15 cellular contexts compared by ENCODE assay signal in genomic region chr12:53952335-53952694, GRCh38. TPM values are rescaled to one million over a fixed set of nuclear protein-coding genes. Genes with fewer than 3 reads are reported as not detected.
DNase-seq lines count a peak whose midpoint lies in the region; ATAC-seq and TF ChIP-seq lines count a peak whose summit lies in the region.
"Had no signal": no experiment of that assay in that cellular context is flagged by ENCODE, and none has a peak within 500 bp of the region (broad histone marks: within the 10 kb centered on the region; RNA-seq: fewer than 3 reads in every experiment).

No MANE protein-coding gene starts in this region.

- no peak overlapping the region for H3K27ac ChIP-seq in HCT116 (ENCODE audit: low read depth, low read length)
- no peak overlapping the region for H3K27ac ChIP-seq in endodermal cell (ENCODE audit: low read depth, low read length)
- H3K27ac ChIP-seq in vagina, result no peak overlapping the region

- H3K79me2 ChIP-seq in HCT116 (ENCODE audit: insufficient read depth, low read length), result no peaks in the 10 kb centered on the region

- H3K9ac ChIP-seq in HCT116 (ENCODE audit: low read length) (no peak overlapping the region), endodermal cell (ENCODE audit: extremely low read depth, low read length, poor library complexity, severe bottlenecking) (no peak overlapping the region)

- CTCF ChIA-PET in HCT116 (lab: Charles Lee), result interaction anchor here (0.7 kb wide), 1 partner anchor 250 kb away, joined by 3 read pairs; no protein-coding TSS in a partner anchor

- ATAC-seq in HCT116, result no peak
- ATAC-seq in activated T-helper 17 cell treated with anti-CD3 and anti-CD28 coated beads, Interleukin-2, amount 50 U/mL, for 72 hours (replicated peaks), result no peak

- H3K27me3 ChIP-seq in HCT116 (ENCODE audit: insufficient read depth, low read length) (no peaks in the 10 kb centered on the region), endodermal cell (ENCODE audit: control insufficient read depth, insufficient read depth, low read length, poor library complexity, severe bottlenecking) (peaks cover 100% of the 10 kb centered on the region), vagina (peaks cover 33% of the 10 kb centered on the region)
- H3K27me3 ChIP-seq: MG63 had no signal

- peaks cover 2% of the 10 kb centered on the region for H3K9me3 Mint-ChIP-seq in endodermal cell
- H3K9me3 Mint-ChIP-seq in osteocyte (ENCODE audit: unreplicated experiment), result no peaks in the 10 kb centered on the region
- no peaks in the 10 kb centered on the region for H3K9me3 Mint-ChIP-seq in activated T-helper 17 cell treated with anti-CD3 and anti-CD28 coated beads, Interleukin-2, amount 50 U/mL, for 72 hours
- H3K9me3 Mint-ChIP-seq: dendritic cell treated with granulocyte-macrophage colony-stimulating factor and Interleukin-4, amounts not matched to agents 40 ng/mL and 50 ng/mL, for 4 days; stimulated activated naive CD8-positive, alpha-beta T cell treated with anti-CD3 and anti-CD28 coated beads, Interleukin-15, Interleukin-2, amounts not matched to agents 100 ng/mL and 50 ng/mL, for 24 hours had no signal

- H3K4me3 Mint-ChIP-seq in endodermal cell (no peak overlapping the region), osteocyte (ENCODE audit: unreplicated experiment) (no peak overlapping the region)
- no peak overlapping the region for H3K4me3 Mint-ChIP-seq in activated T-helper 17 cell treated with anti-CD3 and anti-CD28 coated beads, Interleukin-2, amount 50 U/mL, for 72 hours
- H3K4me3 Mint-ChIP-seq: dendritic cell treated with granulocyte-macrophage colony-stimulating factor and Interleukin-4, amounts not matched to agents 40 ng/mL and 50 ng/mL, for 4 days; stimulated activated naive CD8-positive, alpha-beta T cell treated with anti-CD3 and anti-CD28 coated beads, Interleukin-15, Interleukin-2, amounts not matched to agents 100 ng/mL and 50 ng/mL, for 24 hours had no signal

- H3K4me1 ChIP-seq in HCT116 (ENCODE audit: control insufficient read depth in 1 of 2, insufficient read depth in 2 of 2, low read length in 2 of 2), result peaks cover 12 to 15% of the 10 kb centered on the region in 2 experiments
- H3K4me1 ChIP-seq in endodermal cell (ENCODE audit: control insufficient read depth, insufficient read depth, low read length), result no peaks in the 10 kb centered on the region
- H3K4me1 ChIP-seq in vagina, result peaks cover 13% of the 10 kb centered on the region
- H3K4me1 ChIP-seq: BE2C had no signal

- peak overlapping the region; percentile 99 for H2AFZ ChIP-seq in HCT116 (ENCODE audit: low read depth, low read length, poor library complexity, severe bottlenecking)

- TF ChIP-seq POLR2A in HCT116 (IDR thresholded peaks at IDR 0.05; ENCODE audit: borderline replicate concordance, extremely low read depth, insufficient read depth, insufficient read length) (no peak), vagina (IDR thresholded peaks at IDR 0.05) (no peak)

- H3K36me3 ChIP-seq in HCT116 (ENCODE audit: control insufficient read depth in 1 of 2, insufficient read depth in 2 of 2, low read length in 2 of 2) (no peaks in the 10 kb centered on the region), endodermal cell (ENCODE audit: control insufficient read depth, insufficient read depth, low read length) (no peaks in the 10 kb centered on the region), vagina (no peaks in the 10 kb centered on the region)
- H3K36me3 ChIP-seq: BE2C, MG63 had no signal

- POLR2A ChIA-PET in HCT116 (lab: Charles Lee), result no interaction called here

- TF ChIP-seq RAD21 in HCT116 (IDR thresholded peaks at IDR 0.05; ENCODE audit: low read depth), result no peak

- H3K4me3 ChIP-seq in HCT116 (replicated peaks in 1 of 2; ENCODE audit: low read depth in 1 of 2, low read length in 2 of 2) (no peak overlapping the region), endodermal cell (ENCODE audit: low read length) (no peak overlapping the region), vagina (no peak overlapping the region)
- H3K4me3 ChIP-seq: MG63 had no signal

- no peaks in the 10 kb centered on the region for H3K36me3 Mint-ChIP-seq in endodermal cell (ENCODE audit: low read depth)
- H3K36me3 Mint-ChIP-seq in osteocyte (ENCODE audit: unreplicated experiment), result no peaks in the 10 kb centered on the region
- peaks cover 6% of the 10 kb centered on the region for H3K36me3 Mint-ChIP-seq in activated T-helper 17 cell treated with anti-CD3 and anti-CD28 coated beads, Interleukin-2, amount 50 U/mL, for 72 hours (ENCODE audit: low read depth)

- DNase-seq in AG08395 (ENCODE audit: low spot score), result peak; percentile 26
- DNase-seq in HCT116 (ENCODE audit: low read depth, low spot score), result no peak
- DNase-seq in endodermal cell, result peak; percentile 78
- DNase-seq in osteocyte (ENCODE audit: extremely low spot score, unreplicated experiment), result no peak
- no peak for DNase-seq in vagina (ENCODE audit: extremely low spot score in 2 of 2)
- DNase-seq: amygdala, BE2C, DMS79, MG63, NCI-H2081, Right ventricle myocardium superior had no signal

- RAD21 ChIA-PET in HCT116 (lab: Charles Lee; ENCODE audit: low non-redundant PET in 1 of 2, low total read pairs in 2 of 2, uncharacterized antibody in 2 of 2, unreplicated experiment in 2 of 2), result no interaction called here

- H4K20me1 ChIP-seq in HCT116 (ENCODE audit: insufficient read depth), result no peaks in the 10 kb centered on the region

- H3K27ac Mint-ChIP-seq in endodermal cell (no peak overlapping the region), osteocyte (ENCODE audit: unreplicated experiment) (no peak overlapping the region)
- H3K27ac Mint-ChIP-seq in activated T-helper 17 cell treated with anti-CD3 and anti-CD28 coated beads, Interleukin-2, amount 50 U/mL, for 72 hours, result no peak overlapping the region
- H3K27ac Mint-ChIP-seq: dendritic cell treated with granulocyte-macrophage colony-stimulating factor and Interleukin-4, amounts not matched to agents 40 ng/mL and 50 ng/mL, for 4 days; stimulated activated naive CD8-positive, alpha-beta T cell treated with anti-CD3 and anti-CD28 coated beads, Interleukin-15, Interleukin-2, amounts not matched to agents 100 ng/mL and 50 ng/mL, for 24 hours had no signal

- intact Hi-C loops in HCT116 (cut with micrococcal nuclease), result no loop called here
- intact Hi-C loops in vagina (cut with DNase I), result no loop called here

- whole genome bisulfite sequencing in endodermal cell (ENCODE audit: insufficient coverage in 1 of 2, insufficient read length in 1 of 2), 2 experiments, result 0 to 8% methylated on average over 3 to 13 of the region's 13 CpGs

- TF ChIP-seq CTCF in HCT116 (IDR thresholded peaks at IDR 0.05 in 2 of 3, conservative IDR thresholded peaks at IDR 0.05 in 1 of 3; ENCODE audit: borderline replicate concordance in 1 of 3, insufficient read depth in 1 of 3, low read depth in 2 of 3, low read length in 2 of 3) (no peak), endodermal cell (conservative IDR thresholded peaks at IDR 0.05) (peak; percentile 51), osteocyte (IDR thresholded peaks at IDR 0.05) (no peak), vagina (IDR thresholded peaks at IDR 0.05) (no peak)

- H3K9me2 ChIP-seq in HCT116 (ENCODE audit: insufficient read depth), result no peaks in the 10 kb centered on the region

- H3K27me3 Mint-ChIP-seq in endodermal cell (ENCODE audit: insufficient read depth) (peaks cover 99% of the 10 kb centered on the region), osteocyte (ENCODE audit: unreplicated experiment) (peaks cover 93% of the 10 kb centered on the region)
- H3K27me3 Mint-ChIP-seq in activated T-helper 17 cell treated with anti-CD3 and anti-CD28 coated beads, Interleukin-2, amount 50 U/mL, for 72 hours, result peaks cover 77% of the 10 kb centered on the region

- no TSS peak for BruUV-seq in HCT116 (replicated peaks; lab: Mats Ljungman, UMichigan)

- H3K4me2 ChIP-seq in HCT116 (ENCODE audit: low read length), result peak overlapping the region; percentile 82; the same call in 1 of the 2 replicates

- H3K4me1 Mint-ChIP-seq in endodermal cell, result no peaks in the 10 kb centered on the region
- H3K4me1 Mint-ChIP-seq in osteocyte (ENCODE audit: unreplicated experiment), result peaks cover 8% of the 10 kb centered on the region
- peaks cover 6% of the 10 kb centered on the region for H3K4me1 Mint-ChIP-seq in activated T-helper 17 cell treated with anti-CD3 and anti-CD28 coated beads, Interleukin-2, amount 50 U/mL, for 72 hours

- no peaks in the 10 kb centered on the region for H3K9me3 ChIP-seq in HCT116 (ENCODE audit: control insufficient read depth in 1 of 2, insufficient read depth in 1 of 2, low read depth in 1 of 2, low read length in 2 of 2)
- peaks cover 23% of the 10 kb centered on the region for H3K9me3 ChIP-seq in endodermal cell (ENCODE audit: control insufficient read depth, low read length)
- H3K9me3 ChIP-seq in vagina, result no peaks in the 10 kb centered on the region
- H3K9me3 ChIP-seq: BE2C, MG63 had no signal

RNA-seq across cellular contexts. Expression of gene HOXC12, which starts 2.4 kb away (rescaled TPM):
- total RNA-seq in HCT116 (2021; ENCODE audit: unreplicated experiment), result not detected
- polyA plus RNA-seq in HCT116 (2012), result not detected in 2 replicates
- total RNA-seq in endodermal cell, result not detected
- 0.82 TPM for polyA plus RNA-seq in endodermal cell (2013, experiment 1 of 2)
- 0.46 TPM for polyA plus RNA-seq in endodermal cell (2013, experiment 2 of 2)
- total RNA-seq in osteocyte, result not detected in 2 replicates
- not detected for total RNA-seq in activated T-helper 17 cell treated with anti-CD3 and anti-CD28 coated beads, Interleukin-2, amount 50 U/mL, for 72 hours
- not detected for total RNA-seq in vagina
- total RNA-seq: Right ventricle myocardium superior had no signal
- polyA plus RNA-seq: neural cell had no signal

RNA-seq across cellular contexts. Expression of gene HOXC13, which starts 13.7 kb away (rescaled TPM):
- total RNA-seq in HCT116 (2021; ENCODE audit: unreplicated experiment) (3.8 TPM), endodermal cell (not detected), osteocyte (not detected in 2 replicates), vagina (not detected)
- polyA plus RNA-seq in HCT116 (2012), result 1.2 and 2.4 TPM in 2 replicates
- 0.07 TPM for polyA plus RNA-seq in endodermal cell (2013, experiment 1 of 2)
- not detected for polyA plus RNA-seq in endodermal cell (2013, experiment 2 of 2)
- total RNA-seq in activated T-helper 17 cell treated with anti-CD3 and anti-CD28 coated beads, Interleukin-2, amount 50 U/mL, for 72 hours, result not detected
- total RNA-seq: Right ventricle myocardium superior had no signal
- polyA plus RNA-seq: neural cell had no signal

RNA-seq across cellular contexts. Expression of gene HOXC11, which starts 20.6 kb away (rescaled TPM):
- 0.22 TPM for total RNA-seq in HCT116 (2021; ENCODE audit: unreplicated experiment)
- polyA plus RNA-seq in HCT116 (2012), result 0.05 and 0.14 TPM in 2 replicates
- total RNA-seq in endodermal cell, result not detected
- polyA plus RNA-seq in endodermal cell (2013, experiment 1 of 2), result 1.4 TPM
- polyA plus RNA-seq in endodermal cell (2013, experiment 2 of 2), result 1.0 TPM
- not detected in 2 replicates for total RNA-seq in osteocyte
- total RNA-seq in activated T-helper 17 cell treated with anti-CD3 and anti-CD28 coated beads, Interleukin-2, amount 50 U/mL, for 72 hours, result not detected
- total RNA-seq in vagina, result not detected
- total RNA-seq: Right ventricle myocardium superior had no signal
- polyA plus RNA-seq: neural cell had no signal

RNA-seq across cellular contexts. Expression of gene HOTAIR, which starts 22.4 kb away (rescaled TPM):
- total RNA-seq in HCT116 (2021; ENCODE audit: unreplicated experiment), result 0.25 TPM
- polyA plus RNA-seq in HCT116 (2012), result 0.25 and 0.26 TPM in 2 replicates
- not detected for total RNA-seq in endodermal cell
- 1.5 TPM for polyA plus RNA-seq in endodermal cell (2013, experiment 1 of 2)
- polyA plus RNA-seq in endodermal cell (2013, experiment 2 of 2), result 0.50 TPM
- total RNA-seq in osteocyte, result not detected in 2 replicates
- total RNA-seq in activated T-helper 17 cell treated with anti-CD3 and anti-CD28 coated beads, Interleukin-2, amount 50 U/mL, for 72 hours, result not detected
- not detected for total RNA-seq in vagina
- total RNA-seq: Right ventricle myocardium superior had no signal
- polyA plus RNA-seq: neural cell had no signal

RNA-seq across cellular contexts. Expression of gene HOXC10, which starts 32.6 kb away (rescaled TPM):
- total RNA-seq in HCT116 (2021; ENCODE audit: unreplicated experiment) (3.8 TPM), endodermal cell (not detected), osteocyte (not detected in 2 replicates), vagina (not detected)
- 1.00 and 2.6 TPM in 2 replicates for polyA plus RNA-seq in HCT116 (2012)
- polyA plus RNA-seq in endodermal cell (2013, experiment 1 of 2), result 11.1 TPM
- polyA plus RNA-seq in endodermal cell (2013, experiment 2 of 2), result 7.2 TPM
- total RNA-seq in activated T-helper 17 cell treated with anti-CD3 and anti-CD28 coated beads, Interleukin-2, amount 50 U/mL, for 72 hours, result not detected
- total RNA-seq: Right ventricle myocardium superior had no signal
- polyA plus RNA-seq: neural cell had no signal

Comparison
In these comparisons a context has a peak if more than half of its experiments do, and no peak if none do; other contexts are left out.
1. DNase-seq: peak in AG08395 (single experiment) and endodermal cell (single experiment); none in HCT116 (single experiment), osteocyte (single experiment) and vagina (0 of 2).